Comparison of ENCODE assay signal across 8 cellular contexts in the genomic region with DNA sequence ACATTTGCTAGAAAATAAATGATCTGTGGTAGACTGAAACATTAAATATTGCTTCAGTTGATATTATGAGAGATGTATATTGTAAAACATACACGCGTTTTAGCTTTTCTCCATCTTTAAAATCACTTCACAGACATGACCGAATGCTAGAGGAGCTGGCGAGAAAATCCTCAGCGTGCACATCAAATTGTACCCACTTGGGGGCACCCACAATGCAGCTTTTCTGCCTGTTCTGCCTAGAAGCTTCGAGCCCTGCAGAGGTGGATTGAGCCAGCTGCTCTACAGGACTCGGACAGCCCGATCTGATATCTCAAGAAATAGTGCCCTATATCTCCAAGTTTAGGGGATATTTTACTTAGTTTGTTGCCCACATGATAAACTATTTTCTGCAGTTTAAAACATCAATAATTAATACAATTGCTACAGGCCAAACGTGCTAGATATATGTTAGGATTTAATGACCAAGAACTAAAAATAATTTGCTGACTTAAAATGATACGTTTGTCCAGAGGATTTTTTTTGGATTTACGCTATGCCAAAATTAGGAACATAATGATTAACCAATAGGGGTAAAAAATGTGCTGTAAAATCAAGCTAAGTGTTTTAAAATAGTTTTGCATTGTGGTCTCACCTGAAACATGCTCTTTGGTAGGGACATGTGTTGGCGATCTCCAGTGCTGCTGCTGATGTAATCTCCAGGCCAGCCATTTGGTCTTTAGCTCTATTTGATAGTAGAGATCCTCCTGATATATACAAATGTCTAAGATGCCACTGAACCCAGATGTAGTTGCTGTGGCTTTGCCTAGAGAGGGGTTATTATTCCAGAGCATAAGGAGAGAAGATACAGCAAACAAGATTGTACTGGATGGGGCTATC. TPM values are rescaled to one million over a fixed set of nuclear protein-coding genes. Genes with fewer than 3 reads are reported as not detected.
DNase-seq lines count a peak whose midpoint lies in the region; ATAC-seq and TF ChIP-seq lines count a peak whose summit lies in the region.

No MANE protein-coding gene starts in this region.

- H3K9me3 Mint-ChIP-seq in activated CD8-positive, alpha-beta T cell treated with anti-CD3 and anti-CD28 coated beads, Interleukin-2, amount 10 ng/mL, durations not matched to agents 7 days and 5 days (ENCODE audit: insufficient read depth) = no peaks in the 10 kb centered on the region

- H3K4me1 ChIP-seq in fibroblast of lung (ENCODE audit: control insufficient read depth, extremely low read depth, insufficient read depth, low read length) = no peaks in the 10 kb centered on the region

- H3K27me3 ChIP-seq in fibroblast of lung (ENCODE audit: control insufficient read depth, insufficient read depth, low read length) = no peaks in the 10 kb centered on the region

- no peaks in the 10 kb centered on the region for H3K4me1 Mint-ChIP-seq in activated CD8-positive, alpha-beta T cell treated with anti-CD3 and anti-CD28 coated beads, Interleukin-2, amount 10 ng/mL, durations not matched to agents 7 days and 5 days (ENCODE audit: low read depth)

- H3K4me2 ChIP-seq in fibroblast of lung (ENCODE audit: extremely low read depth, insufficient read depth, low read length) = no peak overlapping the region

- no peaks in the 10 kb centered on the region for H3K79me2 ChIP-seq in fibroblast of lung (ENCODE audit: control insufficient read depth, insufficient read depth, low read length)

- H3K27ac Mint-ChIP-seq in activated CD8-positive, alpha-beta T cell treated with anti-CD3 and anti-CD28 coated beads, Interleukin-2, amount 10 ng/mL, durations not matched to agents 7 days and 5 days = no peak overlapping the region

- no peak overlapping the region for H3K4me3 ChIP-seq in fibroblast of lung (replicated peaks in 1 of 4; ENCODE audit: control extremely low read depth in 1 of 4, insufficient read depth in 1 of 4, low read depth in 3 of 4, low read length in 4 of 4)

- peaks cover 15% of the 10 kb centered on the region for H3K27me3 Mint-ChIP-seq in activated CD8-positive, alpha-beta T cell treated with anti-CD3 and anti-CD28 coated beads, Interleukin-2, amount 10 ng/mL, durations not matched to agents 7 days and 5 days (ENCODE audit: low read depth)

- TF ChIP-seq CTCF in fibroblast of lung (conservative IDR thresholded peaks at IDR 0.05 in 1 of 2, IDR thresholded peaks at IDR 0.05 in 1 of 2; ENCODE audit: low read depth in 1 of 2, low read length in 2 of 2) = peak; percentile 69 to 75

- peak; percentile 80 for ATAC-seq in GM19023 (IDR thresholded peaks at IDR 0.05; ENCODE audit: unreplicated experiment)
- peak; percentile 85 for ATAC-seq in HG03439 (IDR thresholded peaks at IDR 0.05; ENCODE audit: unreplicated experiment)
- ATAC-seq in activated CD8-positive, alpha-beta T cell treated with anti-CD3 and anti-CD28 coated beads, Interleukin-2, amount 10 ng/mL, durations not matched to agents 7 days and 5 days = peak; percentile 84
- ATAC-seq in GM18502 (IDR thresholded peaks at IDR 0.05; ENCODE audit: poor library complexity, unreplicated experiment) = no peak

- no peak overlapping the region for H3K9ac ChIP-seq in fibroblast of lung (ENCODE audit: insufficient read depth, low read length)

- H3K36me3 ChIP-seq in fibroblast of lung (ENCODE audit: control insufficient read depth, insufficient read depth, low read length) = no peaks in the 10 kb centered on the region

- DNase-seq in C1 segment of cervical spinal cord (lab: John Stamatoyannopoulos, UW) = peak in 8 of 14 donors; percentile 0 to 47 (median 6)
- DNase-seq in NCI-H526 (lab: John Stamatoyannopoulos, UW) = peak; percentile 60 to 85
- peak; percentile 64 for DNase-seq in activated CD8-positive, alpha-beta T cell treated with anti-CD3 and anti-CD28 coated beads, Interleukin-2, amount 10 ng/mL, durations not matched to agents 7 days and 5 days
- peak; percentile 35 to 72 for DNase-seq in fibroblast of lung (ENCODE audit: low read depth in 2 of 2)
- peak; percentile 1 for DNase-seq in occipital lobe (lab: John Stamatoyannopoulos, UW)

- H3K9me3 ChIP-seq in fibroblast of lung (ENCODE audit: control insufficient read depth, insufficient read depth, low read depth, low read length) = no peaks in the 10 kb centered on the region

- H3K4me3 Mint-ChIP-seq in activated CD8-positive, alpha-beta T cell treated with anti-CD3 and anti-CD28 coated beads, Interleukin-2, amount 10 ng/mL, durations not matched to agents 7 days and 5 days = no peak overlapping the region

- no peak overlapping the region for H2AFZ ChIP-seq in fibroblast of lung (ENCODE audit: low read length)

- no peaks in the 10 kb centered on the region for H3K36me3 Mint-ChIP-seq in activated CD8-positive, alpha-beta T cell treated with anti-CD3 and anti-CD28 coated beads, Interleukin-2, amount 10 ng/mL, durations not matched to agents 7 days and 5 days (ENCODE audit: low read depth)

- no peak overlapping the region for H3K27ac ChIP-seq in fibroblast of lung (ENCODE audit: insufficient read depth, low read length)

- CTCF ChIA-PET in activated CD8-positive, alpha-beta T cell treated with anti-CD3 and anti-CD28 coated beads, Interleukin-2, amount 10 ng/mL, durations not matched to agents 7 days and 5 days (lab: Charles Lee) = interaction anchor here (0.6 to 4.3 kb wide), 23 partner anchors 11 to 893 kb away, joined by 3 to 56 read pairs (median 3); a partner anchor contains a TSS

- POLR2A ChIA-PET in activated CD8-positive, alpha-beta T cell treated with anti-CD3 and anti-CD28 coated beads, Interleukin-2, amount 10 ng/mL, durations not matched to agents 7 days and 5 days (lab: Charles Lee) = interaction anchor here (0.9 kb wide), 1 partner anchor 35 kb away, joined by 3 read pairs; no protein-coding TSS in a partner anchor

- H4K20me1 ChIP-seq in fibroblast of lung (ENCODE audit: control insufficient read depth, extremely low read depth, insufficient read depth, low read length) = no peaks in the 10 kb centered on the region

RNA-seq across cellular contexts. Expression of a gene that starts 22.3 kb away (rescaled TPM):
- 100 to 1,000 TPM; 293 to 310 TPM for total RNA-seq in activated CD8-positive, alpha-beta T cell treated with anti-CD3 and anti-CD28 coated beads, Interleukin-2, amount 10 ng/mL, durations not matched to agents 7 days and 5 days
- total RNA-seq in fibroblast of lung = 63.9 and 74.0 TPM in 2 replicates
- 499 and 505 TPM in 2 replicates for polyA plus RNA-seq in fibroblast of lung
- polyA plus RNA-seq in fibroblast of lung (2012) = 304 and 420 TPM in 2 replicates
- polyA minus RNA-seq in fibroblast of lung (ENCODE audit: low replicate concordance) = 70.6 and 122 TPM in 2 replicates
- 55.1 TPM for total RNA-seq in occipital lobe

RNA-seq across cellular contexts. Expression of a gene that starts 35.9 kb away (rescaled TPM):
- 10 to 100 TPM; 58.5 to 59.9 TPM for total RNA-seq in activated CD8-positive, alpha-beta T cell treated with anti-CD3 and anti-CD28 coated beads, Interleukin-2, amount 10 ng/mL, durations not matched to agents 7 days and 5 days
- total RNA-seq in fibroblast of lung (44.2 and 52.7 TPM in 2 replicates), occipital lobe (158 TPM)
- 40.6 and 64.5 TPM in 2 replicates for polyA plus RNA-seq in fibroblast of lung
- polyA plus RNA-seq in fibroblast of lung (2012) = 14.8 and 24.9 TPM in 2 replicates
- 40.6 and 52.8 TPM in 2 replicates for polyA minus RNA-seq in fibroblast of lung (ENCODE audit: low replicate concordance)

Comparison
In these comparisons a context has a peak if more than half of its experiments do, and no peak if none do; other contexts are left out.
1. DNase-seq: peak in every context shown above with its lines; median percentile 72 in NCI-H526; 64 in activated CD8-positive, alpha-beta T cell treated with anti-CD3 and anti-CD28 coated beads, Interleukin-2, amount 10 ng/mL, durations not matched to agents 7 days and 5 days; 54 in fibroblast of lung; 6 in C1 segment of cervical spinal cord; 1 in occipital lobe.